In the genomic region with DNA sequence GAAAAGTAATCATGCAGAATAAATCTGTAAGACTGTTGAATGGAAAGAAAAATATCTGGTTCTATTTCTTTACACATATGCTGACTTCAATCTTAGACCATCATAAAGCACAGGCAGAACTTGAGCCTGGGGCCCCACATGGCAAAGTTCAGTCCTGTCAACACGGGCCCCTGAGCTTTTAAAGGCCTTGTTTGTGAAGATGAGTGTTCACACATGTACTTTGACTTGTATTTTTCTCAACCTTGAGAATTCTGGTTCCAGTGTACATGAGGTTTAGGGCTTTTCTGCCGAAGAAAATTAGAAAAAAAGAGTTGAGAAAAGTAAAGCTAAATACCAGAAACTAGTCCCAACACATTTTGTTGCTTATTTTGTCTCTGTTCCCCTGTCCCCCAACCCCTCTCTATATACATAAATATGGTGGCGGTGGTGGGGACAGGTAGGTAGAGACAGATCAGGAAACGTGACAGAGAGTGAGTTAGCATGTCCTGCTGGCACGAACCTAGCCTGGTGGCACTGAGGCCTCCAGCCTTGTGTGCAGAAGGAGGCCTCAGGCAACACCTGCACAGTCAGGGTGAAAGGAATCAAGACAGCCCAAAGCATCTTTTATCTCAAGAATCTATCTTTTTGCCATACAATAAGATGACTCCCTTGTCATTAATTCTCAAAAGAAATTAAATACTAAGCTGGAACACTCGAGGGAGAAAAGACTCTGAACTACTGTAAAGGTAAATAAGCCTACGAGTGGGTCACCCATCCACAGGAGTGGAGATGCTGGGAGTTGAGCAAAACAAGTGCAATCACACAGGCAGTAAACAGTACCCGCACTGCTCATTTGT, we compare ENCODE assay signal across 1 cellular context.
TF ChIP-seq lines count a peak whose summit lies in the region.

No MANE protein-coding gene starts in this region.

TF ChIP-seq in HepG2, 621 proteins besides CTCF, POLR2A, EP300 and RAD21 (continued from another document and continues in another):
- TF ChIP-seq CREM (IDR thresholded peaks at IDR 0.05) = peak; percentile 89
- TF ChIP-seq CREM (CRISPR knock-in tag; IDR thresholded peaks at IDR 0.05) = no peak
- TF ChIP-seq GRHL1 (CRISPR knock-in tag; conservative IDR thresholded peaks at IDR 0.05) = no peak
- TF ChIP-seq, protein P1, sequence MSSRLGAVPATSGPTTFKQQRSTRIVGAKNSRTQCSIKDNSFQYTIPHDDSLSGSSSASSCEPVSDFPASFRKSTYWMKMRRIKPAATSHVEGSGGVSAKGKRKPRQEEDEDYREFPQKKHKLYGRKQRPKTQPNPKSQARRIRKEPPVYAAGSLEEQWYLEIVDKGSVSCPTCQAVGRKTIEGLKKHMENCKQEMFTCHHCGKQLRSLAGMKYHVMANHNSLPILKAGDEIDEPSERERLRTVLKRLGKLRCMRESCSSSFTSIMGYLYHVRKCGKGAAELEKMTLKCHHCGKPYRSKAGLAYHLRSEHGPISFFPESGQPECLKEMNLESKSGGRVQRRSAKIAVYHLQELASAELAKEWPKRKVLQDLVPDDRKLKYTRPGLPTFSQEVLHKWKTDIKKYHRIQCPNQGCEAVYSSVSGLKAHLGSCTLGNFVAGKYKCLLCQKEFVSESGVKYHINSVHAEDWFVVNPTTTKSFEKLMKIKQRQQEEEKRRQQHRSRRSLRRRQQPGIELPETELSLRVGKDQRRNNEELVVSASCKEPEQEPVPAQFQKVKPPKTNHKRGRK (CRISPR knock-in tag; IDR thresholded peaks at IDR 0.05) = no peak
- TF ChIP-seq, protein P2, sequence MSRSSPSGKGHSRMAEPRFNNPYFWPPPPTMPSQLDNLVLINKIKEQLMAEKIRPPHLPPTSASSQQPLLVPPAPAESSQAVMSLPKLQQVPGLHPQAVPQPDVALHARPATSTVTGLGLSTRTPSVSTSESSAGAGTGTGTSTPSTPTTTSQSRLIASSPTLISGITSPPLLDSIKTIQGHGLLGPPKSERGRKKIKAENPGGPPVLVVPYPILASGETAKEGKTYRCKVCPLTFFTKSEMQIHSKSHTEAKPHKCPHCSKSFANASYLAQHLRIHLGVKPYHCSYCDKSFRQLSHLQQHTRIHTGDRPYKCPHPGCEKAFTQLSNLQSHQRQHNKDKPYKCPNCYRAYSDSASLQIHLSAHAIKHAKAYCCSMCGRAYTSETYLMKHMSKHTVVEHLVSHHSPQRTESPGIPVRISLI (CRISPR knock-in tag; IDR thresholded peaks at IDR 0.05; ENCODE audit: borderline replicate concordance) = no peak; the same call in 1 of the 2 replicates
- TF ChIP-seq SOX5 (CRISPR knock-in tag; IDR thresholded peaks at IDR 0.05; ENCODE audit: borderline replicate concordance) = peak; percentile 63; the same call in 1 of the 2 replicates
- TF ChIP-seq ADNP (CRISPR knock-in tag; IDR thresholded peaks at IDR 0.05) = no peak
- no peak for TF ChIP-seq ZNF782 (CRISPR knock-in tag; IDR thresholded peaks at IDR 0.05; ENCODE audit: borderline replicate concordance)
- TF ChIP-seq SRSF1 (optimal IDR thresholded peaks at IDR 0.05; ENCODE audit: low read depth, low read length) = no peak
- TF ChIP-seq ZNF367 (CRISPR knock-in tag; IDR thresholded peaks at IDR 0.05; ENCODE audit: borderline replicate concordance) = no peak
- TF ChIP-seq SAP130 (CRISPR knock-in tag; IDR thresholded peaks at IDR 0.05; ENCODE audit: low read depth) = peak; percentile 68
- no peak for TF ChIP-seq ZNF343 (CRISPR knock-in tag; IDR thresholded peaks at IDR 0.05)
- TF ChIP-seq CEBPB (IDR thresholded peaks at IDR 0.05; ENCODE audit: borderline replicate concordance, low read depth, low read length) = peak; percentile 6; the same call in 1 of the 2 replicates
- TF ChIP-seq CBX2 (IDR thresholded peaks at IDR 0.05; ENCODE audit: low read depth, low read length) = no peak
- no peak for TF ChIP-seq CBX2 (CRISPR knock-in tag; IDR thresholded peaks at IDR 0.05; ENCODE audit: low read depth)
- no peak for TF ChIP-seq MED8 (CRISPR knock-in tag; IDR thresholded peaks at IDR 0.05; ENCODE audit: insufficient replicate concordance)
- TF ChIP-seq, protein P3, sequence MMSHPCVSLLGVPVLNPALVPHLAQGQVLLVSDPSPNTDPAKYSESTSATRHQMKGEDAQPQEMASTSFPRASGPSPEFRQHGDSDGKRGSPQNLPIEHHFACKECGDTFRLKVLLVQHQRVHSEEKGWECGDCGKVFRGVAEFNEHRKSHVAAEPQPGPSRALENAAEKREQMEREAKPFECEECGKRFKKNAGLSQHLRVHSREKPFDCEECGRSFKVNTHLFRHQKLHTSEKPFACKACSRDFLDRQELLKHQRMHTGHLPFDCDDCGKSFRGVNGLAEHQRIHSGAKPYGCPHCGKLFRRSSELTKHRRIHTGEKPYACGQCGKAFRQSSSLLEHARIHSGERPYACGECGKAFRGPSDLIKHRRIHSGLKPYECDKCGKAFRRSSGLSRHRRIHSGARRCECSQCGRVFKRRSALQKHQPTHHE (CRISPR knock-in tag; IDR thresholded peaks at IDR 0.05; ENCODE audit: borderline replicate concordance) = no peak
- peak; percentile 91 for TF ChIP-seq FOXO1 (CRISPR knock-in tag; IDR thresholded peaks at IDR 0.05)
- TF ChIP-seq ZBTB33 (CRISPR knock-in tag; IDR thresholded peaks at IDR 0.05) = no peak
- TF ChIP-seq SRY (CRISPR knock-in tag; IDR thresholded peaks at IDR 0.05) = no peak; the same call in 1 of the 2 replicates
- TF ChIP-seq DPF2 (CRISPR knock-in tag; IDR thresholded peaks at IDR 0.05; ENCODE audit: borderline replicate concordance, low read depth) = peak; percentile 88; the same call in 1 of the 2 replicates
- TF ChIP-seq UBTF (CRISPR knock-in tag; IDR thresholded peaks at IDR 0.05) = no peak
- 0 out of 2 replicates have a peak, but pooled peaks have one; percentile 28 for TF ChIP-seq HMG20B (CRISPR knock-in tag; conservative IDR thresholded peaks at IDR 0.05)
- TF ChIP-seq ZNF598 (CRISPR knock-in tag; IDR thresholded peaks at IDR 0.05; ENCODE audit: borderline replicate concordance) = no peak
- no peak for TF ChIP-seq ZNF589 (CRISPR knock-in tag; conservative IDR thresholded peaks at IDR 0.05)
- peak; percentile 100 for TF ChIP-seq KDM6A (CRISPR knock-in tag; IDR thresholded peaks at IDR 0.05; ENCODE audit: low read depth)
- TF ChIP-seq NRL (CRISPR knock-in tag; IDR thresholded peaks at IDR 0.05; ENCODE audit: borderline replicate concordance) = no peak
- TF ChIP-seq DMAP1 (CRISPR knock-in tag; IDR thresholded peaks at IDR 0.05) = peak; percentile 54; the same call in 1 of the 2 replicates
- TF ChIP-seq ZNF333 (CRISPR knock-in tag; IDR thresholded peaks at IDR 0.05; ENCODE audit: borderline replicate concordance) = no peak
- peak; percentile 42; the same call in 1 of the 2 replicates for TF ChIP-seq TFDP2 (CRISPR knock-in tag; IDR thresholded peaks at IDR 0.05)
- TF ChIP-seq NCOR1 (IDR thresholded peaks at IDR 0.05; ENCODE audit: borderline replicate concordance, low read length) = peak; percentile 67; the same call in 1 of the 2 replicates
- TF ChIP-seq FOXK2 (IDR thresholded peaks at IDR 0.05) = peak; percentile 73
- 0 out of 2 replicates have a peak, but pooled peaks have one; percentile 19 for TF ChIP-seq IRF2 (CRISPR knock-in tag; IDR thresholded peaks at IDR 0.05)
- TF ChIP-seq, protein P4, sequence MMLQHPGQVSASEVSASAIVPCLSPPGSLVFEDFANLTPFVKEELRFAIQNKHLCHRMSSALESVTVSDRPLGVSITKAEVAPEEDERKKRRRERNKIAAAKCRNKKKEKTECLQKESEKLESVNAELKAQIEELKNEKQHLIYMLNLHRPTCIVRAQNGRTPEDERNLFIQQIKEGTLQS (CRISPR knock-in tag; IDR thresholded peaks at IDR 0.05) = no peak
- no peak for TF ChIP-seq ZNF142 (CRISPR knock-in tag; IDR thresholded peaks at IDR 0.05)
